ENCODE assay signal across 28 cellular contexts in genomic region chr17:80113033-80113484, GRCh38. TPM values are rescaled to one million over a fixed set of nuclear protein-coding genes. Genes with fewer than 3 reads are reported as not detected.
DNase-seq lines count a peak whose midpoint lies in the region; ATAC-seq, FAIRE-seq and TF ChIP-seq lines count a peak whose summit lies in the region.
"Had no signal": no experiment of that assay in that cellular context is flagged by ENCODE, and none has a peak within 500 bp of the region (broad histone marks: within the 10 kb centered on the region; RNA-seq: fewer than 3 reads in every experiment).

No MANE protein-coding gene starts in this region.

- peak overlapping the region in 2 of 8 donors; percentile 35 to 39 for H3K4me3 Mint-ChIP-seq in naive B cell
- H3K4me3 Mint-ChIP-seq: neural progenitor cell; stimulated activated effector memory CD8-positive, alpha-beta T cell treated with anti-CD3 and anti-CD28 coated beads, Interleukin-12 subunit alpha, Interleukin-12 subunit beta, amount 100 ng/mL, for 72 hours; T-helper 1 cell treated with Interleukin-12 subunit alpha and Interleukin-12 subunit beta and Interleukin-4 antibody, amounts not matched to agents 30 μg/mL and 1 μg/mL, for 36 hours had no signal

- no peaks in the 10 kb centered on the region for H3K79me2 ChIP-seq in GM12878 (ENCODE audit: control insufficient read depth, insufficient read depth, low read length)
- H3K79me2 ChIP-seq in SK-N-SH (ENCODE audit: insufficient read depth), result no peaks in the 10 kb centered on the region

- H3F3A ChIP-seq in SK-N-SH (replicated peaks; ENCODE audit: insufficient read depth), result peaks cover 10% of the 10 kb centered on the region

- DNase-seq in activated effector memory CD4-positive, alpha-beta T cell treated with anti-CD3 and anti-CD28 coated beads, Interleukin-2, amount 50 U/mL, for 16 hours, result peak; percentile 38
- DNase-seq in activated effector memory CD4-positive, alpha-beta T cell treated with Interleukin-2 at 50 U/mL for 16 hours, result no peak
- DNase-seq in GM12878 (ENCODE audit: low read depth, low spot score), result no peak
- DNase-seq in naive B cell, result no peak
- DNase-seq in aorta, result no peak
- no peak for DNase-seq in SK-N-SH
- no peak for DNase-seq in HTR-8/SVneo (ENCODE audit: insufficient read length, low spot score)
- DNase-seq: 8988T; activated gamma-delta T cell treated with Interleukin-2 at 50 U/mL for 16 hours; colonic mucosa; DMS79; left colon; NCI-H1417 treated with DMSO at 0.1 percent for 48 hours; NCI-H2107; NCI-H510A; stimulated activated CD4-positive, alpha-beta T cell treated with anti-CD3 and anti-CD28 coated beads, Interleukin-2, amount 100 ng/mL, for 24 hours had no signal

- TF ChIP-seq POLR2A in GM12878 (IDR thresholded peaks at IDR 0.05; ENCODE audit: low read depth, low read length), result no peak

- no peaks in the 10 kb centered on the region; the same call in 2 of the 3 replicates for H3K9me3 ChIP-seq in GM12878 (replicated peaks; ENCODE audit: control insufficient read depth, insufficient read depth, low read length)
- no peaks in the 10 kb centered on the region for H3K9me3 ChIP-seq in aorta (ENCODE audit: control insufficient read depth, low read length)
- no peaks in the 10 kb centered on the region for H3K9me3 ChIP-seq in SK-N-SH
- H3K9me3 ChIP-seq: adrenal gland, colonic mucosa, Peyer's patch, psoas muscle, SJSA1 had no signal

- no peak for TF ChIP-seq CTCF in GM12878 (IDR thresholded peaks at IDR 0.05 in 2 of 3, conservative IDR thresholded peaks at IDR 0.05 in 1 of 3; ENCODE audit: control insufficient read depth in 2 of 3, extremely low read depth in 1 of 3, insufficient read depth in 1 of 3, low read depth in 3 of 3, low read length in 3 of 3)
- no peak for TF ChIP-seq CTCF in SK-N-SH (IDR thresholded peaks at IDR 0.05)

- H3K9me2 ChIP-seq in SK-N-SH, result no peaks in the 10 kb centered on the region

- H3K9ac ChIP-seq in GM12878 (ENCODE audit: control insufficient read depth, insufficient read depth, low read length) (no peak overlapping the region), SK-N-SH (no peak overlapping the region)
- H3K9ac ChIP-seq: neural progenitor cell had no signal

- TF ChIP-seq EP300 in GM12878 (IDR thresholded peaks at IDR 0.05; ENCODE audit: borderline replicate concordance in 1 of 2, control insufficient read depth in 1 of 2, low read depth in 2 of 2, low read length in 2 of 2), result no peak
- TF ChIP-seq EP300 in SK-N-SH (IDR thresholded peaks at IDR 0.05; ENCODE audit: borderline replicate concordance in 1 of 2, low read depth in 1 of 2, low read length in 1 of 2), result no peak

- CTCF ChIA-PET in GM12878 (lab: Yijun Ruan, JAX) (no interaction called here), SK-N-SH (lab: Yijun Ruan, JAX) (interaction anchor here (0.8 to 2.8 kb wide), 4 partner anchors 11 to 30 kb away, joined by 3 to 13 read pairs (median 3); partner anchors contain the start of gene GAA)

- peaks cover 0 to 8% (median 5%) of the 10 kb centered on the region in 7 donors for H3K9me3 Mint-ChIP-seq in naive B cell
- H3K9me3 Mint-ChIP-seq: stimulated activated effector memory CD8-positive, alpha-beta T cell treated with anti-CD3 and anti-CD28 coated beads, Interleukin-12 subunit alpha, Interleukin-12 subunit beta, amount 100 ng/mL, for 72 hours had no signal

- H3K4me1 ChIP-seq in GM12878 (ENCODE audit: control insufficient read depth, insufficient read depth, low read length) (no peaks in the 10 kb centered on the region), aorta (ENCODE audit: control insufficient read depth in 1 of 2, insufficient read depth in 2 of 2, low read length in 2 of 2) (no peaks in the 10 kb centered on the region), SK-N-SH (ENCODE audit: control insufficient read depth in 1 of 2, insufficient read depth in 2 of 2, low read depth in 1 of 2, low read length in 1 of 2) (no peaks in the 10 kb centered on the region)
- H3K4me1 ChIP-seq: adrenal gland, colonic mucosa, psoas muscle, SJSA1 had no signal

- H3K4me3 ChIP-seq in GM12878 (no peak overlapping the region), aorta (ENCODE audit: low read length in 2 of 2) (no peak overlapping the region), SK-N-SH (ENCODE audit: low read depth in 2 of 2, low read length in 1 of 2) (no peak overlapping the region)
- H3K4me3 ChIP-seq: adrenal gland, colonic mucosa, neural progenitor cell, Peyer's patch, psoas muscle, SJSA1 had no signal

- peaks cover 0 to 7% of the 10 kb centered on the region in 2 donors for H3K36me3 Mint-ChIP-seq in naive B cell
- H3K36me3 Mint-ChIP-seq: stimulated activated effector memory CD8-positive, alpha-beta T cell treated with anti-CD3 and anti-CD28 coated beads, Interleukin-12 subunit alpha, Interleukin-12 subunit beta, amount 100 ng/mL, for 72 hours had no signal

- H2AFZ ChIP-seq in GM12878 (ENCODE audit: control insufficient read depth, low read depth, low read length) (no peak overlapping the region), SK-N-SH (ENCODE audit: low read depth) (no peak overlapping the region)
- H2AFZ ChIP-seq: neural progenitor cell had no signal

- POLR2A ChIA-PET in GM12878 (lab: Charles Lee), result no interaction called here
- POLR2A ChIA-PET in SK-N-SH (lab: Yijun Ruan, JAX), result interaction anchor here (1.2 kb wide), 1 partner anchor 9 kb away, joined by 4 read pairs; no protein-coding TSS in a partner anchor

- RAD21 ChIA-PET in GM12878 (lab: Charles Lee; ENCODE audit: unreplicated experiment), result no interaction called here

- H3K27ac ChIP-seq in GM12878 (ENCODE audit: control insufficient read depth, insufficient read depth) (no peak overlapping the region), aorta (ENCODE audit: low read depth in 1 of 2, low read length in 2 of 2) (no peak overlapping the region), SK-N-SH (ENCODE audit: low read depth in 2 of 2, low read length in 1 of 2) (no peak overlapping the region)
- H3K27ac ChIP-seq: adrenal gland, colonic mucosa, neural progenitor cell, Peyer's patch, psoas muscle, SJSA1 had no signal

- SMC1A ChIA-PET in GM12878 (lab: Charles Lee; ENCODE audit: uncharacterized antibody, unreplicated experiment), result no interaction called here

- peak; percentile 29 for ATAC-seq in GM12878
- peak; percentile 54 to 56 for ATAC-seq in naive B cell (ENCODE audit: low read depth in 2 of 2)
- ATAC-seq in aorta (ENCODE audit: low FRiP score), result peak; percentile 16
- ATAC-seq in HG03571 (IDR thresholded peaks at IDR 0.05; ENCODE audit: unreplicated experiment), result no peak
- ATAC-seq: left colon; stimulated activated effector memory CD8-positive, alpha-beta T cell treated with anti-CD3 and anti-CD28 coated beads, Interleukin-12 subunit alpha, Interleukin-12 subunit beta, amount 100 ng/mL, for 72 hours had no signal

- 18% methylated on average over 18 of the region's 20 CpGs for WGBS in GM12878 (ENCODE audit: insufficient coverage, insufficient replicate concordance, low lambda C conversion rate, missing lambda C conversion rate)
- WGBS in aorta, 2 donors, result 79 to 84% methylated on average over 20 of the region's 20 CpGs
- 94% methylated on average over 18 of the region's 20 CpGs for WGBS in SK-N-SH (ENCODE audit: low lambda C conversion rate)

- no peaks in the 10 kb centered on the region for H3K36me3 ChIP-seq in GM12878 (ENCODE audit: control insufficient read depth in 2 of 2, insufficient read depth in 2 of 2, low read length in 1 of 2)
- no peaks in the 10 kb centered on the region for H3K36me3 ChIP-seq in aorta (ENCODE audit: control insufficient read depth in 1 of 2, insufficient read depth in 2 of 2, low read length in 1 of 2)
- peaks cover 0 to 11% of the 10 kb centered on the region in 2 experiments for H3K36me3 ChIP-seq in SK-N-SH (replicated peaks in 1 of 2; ENCODE audit: control insufficient read depth in 1 of 2, insufficient read depth in 2 of 2, low read length in 1 of 2)
- H3K36me3 ChIP-seq: colonic mucosa, neural progenitor cell, Peyer's patch, SJSA1 had no signal

- peaks cover 8 to 12% (median 11%) of the 10 kb centered on the region in 3 donors for H3K4me1 Mint-ChIP-seq in naive B cell

- in situ Hi-C loops in GM12878 (cut with MboI), result no loop called here

- peaks cover 0 to 3% of the 10 kb centered on the region in 2 experiments; a peak in 2 of 4 replicates for H3K27me3 ChIP-seq in GM12878 (replicated peaks in 1 of 2; ENCODE audit: control insufficient read depth in 2 of 2, insufficient read depth in 2 of 2, low read length in 1 of 2)
- H3K27me3 ChIP-seq in aorta (ENCODE audit: control insufficient read depth in 1 of 2, insufficient read depth in 2 of 2, low read length in 1 of 2), result no peaks in the 10 kb centered on the region
- H3K27me3 ChIP-seq in SK-N-SH (ENCODE audit: insufficient read depth), result no peaks in the 10 kb centered on the region
- H3K27me3 ChIP-seq: adrenal gland, colonic mucosa, neural progenitor cell, Peyer's patch, SJSA1 had no signal

- H4K20me1 ChIP-seq in GM12878 (ENCODE audit: control insufficient read depth, insufficient read depth), result no peaks in the 10 kb centered on the region; the same call in 1 of the 2 replicates
- H4K20me1 ChIP-seq in SK-N-SH (ENCODE audit: insufficient read depth), result no peaks in the 10 kb centered on the region

- no peaks in the 10 kb centered on the region for H3K27me3 Mint-ChIP-seq in naive B cell

- H3K4me2 ChIP-seq in GM12878 (ENCODE audit: control insufficient read depth, insufficient read depth) (no peak overlapping the region), SK-N-SH (no peak overlapping the region)
- H3K4me2 ChIP-seq: neural progenitor cell had no signal

- FAIRE-seq in GM12878 (lab: Jason Lieb, UNC) (no peak), HTR-8/SVneo (lab: Jason Lieb, UNC) (no peak)
- FAIRE-seq: endometrium, GM12892, HepG2 had no signal

- BruUV-seq in GM12878 (replicated peaks; lab: Mats Ljungman, UMichigan), result no TSS peak

- H3K27ac Mint-ChIP-seq in naive B cell, result peak overlapping the region in 1 of 6 donors; percentile 7
- H3K27ac Mint-ChIP-seq: neural progenitor cell; stimulated activated effector memory CD8-positive, alpha-beta T cell treated with anti-CD3 and anti-CD28 coated beads, Interleukin-12 subunit alpha, Interleukin-12 subunit beta, amount 100 ng/mL, for 72 hours; T-helper 1 cell treated with Interleukin-12 subunit alpha and Interleukin-12 subunit beta and Interleukin-4 antibody, amounts not matched to agents 30 μg/mL and 1 μg/mL, for 36 hours had no signal

- intact Hi-C loops in GM12878 (cut with micrococcal nuclease; ENCODE audit: unreplicated experiment) (no loop called here), aorta (cut with DNase I) (no loop called here)

- TF ChIP-seq RAD21 in GM12878 (IDR thresholded peaks at IDR 0.05; ENCODE audit: insufficient read depth, low read depth, low read length), result no peak
- no peak for TF ChIP-seq RAD21 in SK-N-SH (IDR thresholded peaks at IDR 0.05; ENCODE audit: low read length)

RNA-seq across cellular contexts. Expression of gene GAA, which starts 11.7 kb away (rescaled TPM):
- 37.3 and 39.7 TPM in 2 replicates for total RNA-seq in GM12878 (2013; cell fraction: nucleolus; rRNA removed)
- total RNA-seq in GM12878 (2014; rRNA removed) (5.6 and 6.5 TPM in 2 replicates), GM12878 (2014; rRNA removed; fragmentation: Illumina TruSeq; extraction: Trizol) (1.4 and 2.5 TPM in 2 replicates), GM12878 (2021) (10.5 and 11.2 TPM in 2 replicates), aorta (10 to 100 TPM; 48.0 to 82.2 TPM)
- 2.4 TPM for polyA plus RNA-seq in GM12878 (2011; ENCODE audit: low read depth)
- polyA plus RNA-seq in GM12878 (2011; rRNA removed) (0.53 and 0.81 TPM in 2 replicates), GM12878 (2014; fragmentation: Illumina TruSeq; extraction: Trizol) (0.71 and 1.7 TPM in 2 replicates), GM12878 (2014; fragmentation: Nextera tagmentation; extraction: Ambion mirVana) (under 1 TPM; 0.18 to 0.40 TPM), GM12878 (2014; rRNA removed) (7.8 and 9.1 TPM in 2 replicates), GM12878 (2016; fragmentation: Nextera tagmentation; extraction: Ambion mirVana) (1 to 10 TPM; 7.3 to 8.3 TPM), naive B cell (ENCODE audit: low read depth in 6 of 6) (10 to 100 TPM in 5 of 6 donors, 1 to 10 TPM in 1; 6.5 to 18.2 (median 14.5) TPM), aorta (10 to 100 TPM; 24.8 to 43.6 TPM), SK-N-SH (2012; rRNA removed) (19.5 and 27.3 TPM in 2 replicates)
- polyA plus RNA-seq in GM12878 (2011; cell fraction: cytosol; rRNA removed), result 1.5 TPM in 2 replicates
- polyA plus RNA-seq in GM12878 (2011; cell fraction: nucleus; rRNA removed), result 11.8 and 15.6 TPM in 2 replicates
- 7.0 and 7.3 TPM in 2 replicates for polyA plus RNA-seq in GM12878 (2012)
- polyA minus RNA-seq in GM12878 (2011; rRNA and poly(A)+ RNA removed), result 0.44 and 0.93 TPM in 2 replicates
- polyA minus RNA-seq in GM12878 (2011; cell fraction: cytosol; rRNA and poly(A)+ RNA removed), result 1.3 and 2.1 TPM in 2 replicates
- polyA minus RNA-seq in GM12878 (2011; cell fraction: nucleus; rRNA and poly(A)+ RNA removed), result 4.4 and 4.7 TPM in 2 replicates
- polyA plus RNA-seq in SK-N-SH (2012; cell fraction: cytosol; rRNA removed), result 14.3 and 26.4 TPM in 2 replicates
- polyA plus RNA-seq in SK-N-SH (2012; cell fraction: nucleus; rRNA removed), result 132 and 175 TPM in 2 replicates

RNA-seq across cellular contexts. Expression of gene EIF4A3, which starts 33.9 kb away (rescaled TPM):
- total RNA-seq in GM12878 (2013; cell fraction: nucleolus; rRNA removed), result 54.9 and 72.6 TPM in 2 replicates
- total RNA-seq in GM12878 (2014; rRNA removed) (93.1 and 100.0 TPM in 2 replicates), GM12878 (2014; rRNA removed; fragmentation: Illumina TruSeq; extraction: Trizol) (84.8 and 101 TPM in 2 replicates), GM12878 (2021) (113 and 114 TPM in 2 replicates), aorta (10 to 100 TPM; 44.6 to 65.8 TPM)
- 78.3 TPM for polyA plus RNA-seq in GM12878 (2011; ENCODE audit: low read depth)
- polyA plus RNA-seq in GM12878 (2011; rRNA removed) (128 and 135 TPM in 2 replicates), GM12878 (2014; fragmentation: Illumina TruSeq; extraction: Trizol) (91.3 and 98.2 TPM in 2 replicates), GM12878 (2014; fragmentation: Nextera tagmentation; extraction: Ambion mirVana) (100 to 1,000 TPM in 1 of 2 experiments, 10 to 100 TPM in 1; 53.3 to 106 TPM), GM12878 (2014; rRNA removed) (91.5 and 93.4 TPM in 2 replicates), GM12878 (2016; fragmentation: Nextera tagmentation; extraction: Ambion mirVana) (100 to 1,000 TPM; 217 to 225 TPM), naive B cell (ENCODE audit: low read depth in 6 of 6) (10 to 100 TPM; 57.1 to 75.2 (median 64.0) TPM), aorta (10 to 100 TPM; 40.2 to 42.9 TPM), SK-N-SH (2012; rRNA removed) (173 and 335 TPM in 2 replicates)
- polyA plus RNA-seq in GM12878 (2011; cell fraction: cytosol; rRNA removed), result 99.2 and 109 TPM in 2 replicates
- 71.8 and 83.1 TPM in 2 replicates for polyA plus RNA-seq in GM12878 (2011; cell fraction: nucleus; rRNA removed)
- polyA plus RNA-seq in GM12878 (2012), result 83.2 and 93.8 TPM in 2 replicates
- polyA minus RNA-seq in GM12878 (2011; rRNA and poly(A)+ RNA removed), result 71.4 and 81.0 TPM in 2 replicates
- polyA minus RNA-seq in GM12878 (2011; cell fraction: cytosol; rRNA and poly(A)+ RNA removed), result 32.2 and 40.4 TPM in 2 replicates
- polyA minus RNA-seq in GM12878 (2011; cell fraction: nucleus; rRNA and poly(A)+ RNA removed), result 19.1 and 32.2 TPM in 2 replicates
- polyA plus RNA-seq in SK-N-SH (2012; cell fraction: cytosol; rRNA removed), result 154 and 176 TPM in 2 replicates
- 201 and 247 TPM in 2 replicates for polyA plus RNA-seq in SK-N-SH (2012; cell fraction: nucleus; rRNA removed)

RNA-seq across cellular contexts. Expression of gene CARD14, which starts 56.8 kb away (rescaled TPM):
- total RNA-seq in GM12878 (2013; cell fraction: nucleolus; rRNA removed), result 0.20 and 0.58 TPM in 2 replicates
- total RNA-seq in GM12878 (2014; rRNA removed) (not detected in 2 replicates), GM12878 (2014; rRNA removed; fragmentation: Illumina TruSeq; extraction: Trizol) (not detected in 2 replicates), GM12878 (2021) (not detected in 2 replicates), aorta (under 1 TPM; 0.33 to 0.55 TPM)
- not detected for polyA plus RNA-seq in GM12878 (2011; ENCODE audit: low read depth)
- polyA plus RNA-seq in GM12878 (2011; rRNA removed) (not detected in 2 replicates), GM12878 (2014; fragmentation: Illumina TruSeq; extraction: Trizol) (not detected in 2 replicates), GM12878 (2014; fragmentation: Nextera tagmentation; extraction: Ambion mirVana) (not detected), GM12878 (2014; rRNA removed) (not detected in 2 replicates), GM12878 (2016; fragmentation: Nextera tagmentation; extraction: Ambion mirVana) (under 1 TPM; 0.08 to 0.15 TPM), naive B cell (ENCODE audit: low read depth in 6 of 6) (not detected), aorta (under 1 TPM; 0.13 to 0.38 TPM), SK-N-SH (2012; rRNA removed) (0.05 TPM in 1 of 2 replicates, not detected in the other)
- polyA plus RNA-seq in GM12878 (2011; cell fraction: cytosol; rRNA removed), result 0.06 TPM in 1 of 2 replicates, not detected in the other
- 0.03 and 0.13 TPM in 2 replicates for polyA plus RNA-seq in GM12878 (2011; cell fraction: nucleus; rRNA removed)
- 0.18 and 0.20 TPM in 2 replicates for polyA plus RNA-seq in GM12878 (2012)
- polyA minus RNA-seq in GM12878 (2011; rRNA and poly(A)+ RNA removed), result not detected in 2 replicates
- polyA minus RNA-seq in GM12878 (2011; cell fraction: cytosol; rRNA and poly(A)+ RNA removed), result not detected in 2 replicates
- not detected in 2 replicates for polyA minus RNA-seq in GM12878 (2011; cell fraction: nucleus; rRNA and poly(A)+ RNA removed)
- not detected in 2 replicates for polyA plus RNA-seq in SK-N-SH (2012; cell fraction: cytosol; rRNA removed)
- 0.13 and 0.19 TPM in 2 replicates for polyA plus RNA-seq in SK-N-SH (2012; cell fraction: nucleus; rRNA removed)
- total RNA-seq: SJSA1 had no signal
- polyA plus RNA-seq: fibroblast of lung, HepG2 had no signal
